In the genomic region with DNA sequence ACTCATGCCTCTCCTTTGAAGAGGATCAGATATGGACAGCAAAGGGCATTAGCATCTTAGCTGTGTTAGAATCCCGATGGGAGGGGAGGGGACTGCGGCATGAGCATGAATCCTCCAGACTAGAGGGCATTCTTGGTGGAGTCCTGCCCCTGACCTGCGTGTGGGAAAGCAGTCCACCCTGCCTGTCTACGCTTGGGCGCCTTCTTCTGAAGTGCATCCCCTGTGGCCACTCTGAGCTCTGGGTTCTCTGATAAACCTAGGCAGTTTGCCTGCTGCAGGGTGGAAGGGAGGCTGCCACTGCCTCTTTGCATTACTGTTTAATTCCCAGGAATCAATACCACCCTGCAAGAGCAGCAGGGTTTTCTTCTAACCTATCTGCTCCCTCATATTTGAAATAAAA, we compare ENCODE assay signal across 29 cellular contexts.
"Had no signal": no experiment of that assay in that cellular context is flagged by ENCODE, and none has a peak within 500 bp of the region (broad histone marks: within the 10 kb centered on the region; RNA-seq: fewer than 3 reads in every experiment).

No MANE protein-coding gene starts in this region.

- H3K36me3 Mint-ChIP-seq: brain had no signal

- DNase-seq: activated CD4-positive, alpha-beta memory T cell treated with anti-CD3 and anti-CD28 coated beads for 36 hours; activated CD4-positive, alpha-beta T cell treated with anti-CD3 and anti-CD28 coated beads for 36 hours; activated CD4-positive, alpha-beta T cell treated with anti-CD3 and anti-CD28 coated beads, Interleukin-2, amount 10 ng/mL, durations not matched to agents 7 days and 5 days; activated CD8-positive, alpha-beta memory T cell treated with anti-CD3 and anti-CD28 coated beads, Interleukin-2, amount 50 U/mL, for 4 hours; activated gamma-delta T cell treated with Interleukin-2 at 50 U/mL for 16 hours; activated naive CD4-positive, alpha-beta T cell treated with anti-CD3 and anti-CD28 coated beads for 36 hours; activated naive CD8-positive, alpha-beta T cell treated with anti-CD3 and anti-CD28 coated beads, Interleukin-2, amount 50 U/mL, for 24 hours; activated T-cell treated with anti-CD3 and anti-CD28 coated beads for 4 hours; activated T-cell treated with anti-CD3 and anti-CD28 coated beads, Interleukin-2, amount 50 U/mL, for 4 hours; anterior cingulate cortex; caudate nucleus; Karpas-422; KBM-7; MG63; NCI-H1048; NCI-H1105 treated with DMSO at 0.1 percent for 48 hours; NCI-H1436; NCI-H1694; NCI-H1930; NCI-H345; NCI-H524 treated with DMSO at 0.1 percent for 48 hours; SHP77; SK-N-SH had no signal

- H3K27me3 Mint-ChIP-seq: activated CD4-positive, alpha-beta memory T cell treated with anti-CD3 and anti-CD28 coated beads for 36 hours; activated CD4-positive, alpha-beta T cell treated with anti-CD3 and anti-CD28 coated beads for 36 hours; activated CD4-positive, alpha-beta T cell treated with anti-CD3 and anti-CD28 coated beads, Interleukin-2, amount 10 ng/mL, durations not matched to agents 7 days and 5 days; activated naive CD8-positive, alpha-beta T cell; activated naive CD8-positive, alpha-beta T cell treated with anti-CD3 and anti-CD28 coated beads, Interleukin-2, amount 50 U/mL, for 24 hours had no signal

- H3K4me2 ChIP-seq: SK-N-SH had no signal

- H3K4me3 ChIP-seq: MG63, SJSA1 had no signal

- H3K27me3 ChIP-seq: MG63, SJSA1 had no signal

- H3K36me3 ChIP-seq: MG63, SJSA1 had no signal

- H3K4me1 ChIP-seq: SJSA1 had no signal

- H3K9me3 ChIP-seq: MG63, SJSA1, SK-N-SH had no signal

- H3K27ac ChIP-seq: SJSA1 had no signal

- H3K27ac Mint-ChIP-seq: activated CD4-positive, alpha-beta memory T cell treated with anti-CD3 and anti-CD28 coated beads for 36 hours; activated CD4-positive, alpha-beta T cell treated with anti-CD3 and anti-CD28 coated beads for 36 hours; activated CD4-positive, alpha-beta T cell treated with anti-CD3 and anti-CD28 coated beads, Interleukin-2, amount 10 ng/mL, durations not matched to agents 7 days and 5 days; activated naive CD4-positive, alpha-beta T cell treated with anti-CD3 and anti-CD28 coated beads for 36 hours; activated naive CD8-positive, alpha-beta T cell; activated naive CD8-positive, alpha-beta T cell treated with anti-CD3 and anti-CD28 coated beads, Interleukin-2, amount 50 U/mL, for 24 hours; activated T-helper 1 cell treated with anti-CD3 and anti-CD28 coated beads, Interleukin-12 subunit alpha, Interleukin-12 subunit beta, Interleukin-2, Interleukin-4 antibody, amounts not matched to agents 30 ng/mL and 10 ng/mL and 1 ng/mL, durations not matched to agents 14 hours and 24 hours and 36 hours; T-helper 1 cell treated with Interleukin-12 subunit alpha and Interleukin-12 subunit beta and Interleukin-4 antibody, amounts not matched to agents 30 μg/mL and 1 μg/mL, for 36 hours; T-helper 2 cell treated with Interferon-gamma antibody and Interleukin-4, amounts not matched to agents 5 μg/mL and 100 μg/mL, for 36 hours had no signal

- H3K9me3 Mint-ChIP-seq: activated CD4-positive, alpha-beta memory T cell treated with anti-CD3 and anti-CD28 coated beads for 36 hours; activated CD4-positive, alpha-beta T cell treated with anti-CD3 and anti-CD28 coated beads, Interleukin-2, amount 10 ng/mL, durations not matched to agents 7 days and 5 days; activated naive CD4-positive, alpha-beta T cell treated with anti-CD3 and anti-CD28 coated beads for 36 hours; activated naive CD8-positive, alpha-beta T cell treated with anti-CD3 and anti-CD28 coated beads, Interleukin-2, amount 50 U/mL, for 24 hours; activated T-cell treated with anti-CD3 and anti-CD28 coated beads, Interleukin-2, amount 50 U/mL, for 4 hours; activated T-helper 1 cell treated with anti-CD3 and anti-CD28 coated beads, Interleukin-12 subunit alpha, Interleukin-12 subunit beta, Interleukin-2, Interleukin-4 antibody, amounts not matched to agents 30 ng/mL and 10 ng/mL and 1 ng/mL, durations not matched to agents 14 hours and 24 hours and 36 hours; T-helper 1 cell treated with Interleukin-12 subunit alpha and Interleukin-12 subunit beta and Interleukin-4 antibody, amounts not matched to agents 30 μg/mL and 1 μg/mL, for 36 hours; T-helper 2 cell treated with Interferon-gamma antibody and Interleukin-4, amounts not matched to agents 5 μg/mL and 100 μg/mL, for 36 hours had no signal

- H3K4me3 Mint-ChIP-seq: activated CD4-positive, alpha-beta memory T cell treated with anti-CD3 and anti-CD28 coated beads for 36 hours; activated CD4-positive, alpha-beta T cell treated with anti-CD3 and anti-CD28 coated beads for 36 hours; activated CD4-positive, alpha-beta T cell treated with anti-CD3 and anti-CD28 coated beads, Interleukin-2, amount 10 ng/mL, durations not matched to agents 7 days and 5 days; activated naive CD4-positive, alpha-beta T cell treated with anti-CD3 and anti-CD28 coated beads for 36 hours; activated naive CD8-positive, alpha-beta T cell; activated naive CD8-positive, alpha-beta T cell treated with anti-CD3 and anti-CD28 coated beads, Interleukin-2, amount 50 U/mL, for 24 hours; activated T-cell treated with anti-CD3 and anti-CD28 coated beads, Interleukin-2, amount 50 U/mL, for 4 hours; activated T-helper 1 cell treated with anti-CD3 and anti-CD28 coated beads, Interleukin-12 subunit alpha, Interleukin-12 subunit beta, Interleukin-2, Interleukin-4 antibody, amounts not matched to agents 30 ng/mL and 10 ng/mL and 1 ng/mL, durations not matched to agents 14 hours and 24 hours and 36 hours; brain; T-helper 1 cell treated with Interleukin-12 subunit alpha and Interleukin-12 subunit beta and Interleukin-4 antibody, amounts not matched to agents 30 μg/mL and 1 μg/mL, for 36 hours; T-helper 2 cell treated with Interferon-gamma antibody and Interleukin-4, amounts not matched to agents 5 μg/mL and 100 μg/mL, for 36 hours had no signal

- H3K9ac ChIP-seq: SK-N-SH had no signal
